23 cellular contexts compared by ENCODE assay signal in genomic region chr3:132867956-132868355, GRCh38.
A peak's percentile ranks its signal among the peaks of the same experiment; 100 is the strongest.
DNase-seq lines count a peak whose midpoint lies in the region; TF ChIP-seq lines count a peak whose summit lies in the region.
"Had no signal": no experiment of that assay in that cellular context is flagged by ENCODE, and none has a peak within 500 bp of the region (broad histone marks: within the 10 kb centered on the region; RNA-seq: fewer than 3 reads in every experiment).

No MANE protein-coding gene starts in this region.

- H3K36me3 ChIP-seq in fibroblast of lung (ENCODE audit: control insufficient read depth, insufficient read depth, low read length), result no peaks in the 10 kb centered on the region
- H3K36me3 ChIP-seq: esophagus muscularis mucosa, heart right ventricle had no signal

- no peak overlapping the region for H2AFZ ChIP-seq in fibroblast of lung (ENCODE audit: low read length)

- no peak overlapping the region for H3K4me3 ChIP-seq in fibroblast of lung (replicated peaks in 1 of 4; ENCODE audit: control extremely low read depth in 1 of 4, insufficient read depth in 1 of 4, low read depth in 3 of 4, low read length in 4 of 4)
- H3K4me3 ChIP-seq: esophagus muscularis mucosa, heart right ventricle had no signal

- no peak overlapping the region for H3K4me2 ChIP-seq in fibroblast of lung (ENCODE audit: extremely low read depth, insufficient read depth, low read length)

- TF ChIP-seq CTCF in fibroblast of lung (conservative IDR thresholded peaks at IDR 0.05 in 1 of 2, IDR thresholded peaks at IDR 0.05 in 1 of 2; ENCODE audit: low read depth in 1 of 2, low read length in 2 of 2), result no peak

- H3K9me3 ChIP-seq in fibroblast of lung (ENCODE audit: control insufficient read depth, insufficient read depth, low read depth, low read length), result no peaks in the 10 kb centered on the region
- H3K9me3 ChIP-seq: esophagus muscularis mucosa had no signal

- no peaks in the 10 kb centered on the region for H4K20me1 ChIP-seq in fibroblast of lung (ENCODE audit: control insufficient read depth, extremely low read depth, insufficient read depth, low read length)

- no peak overlapping the region for H3K9ac ChIP-seq in fibroblast of lung (ENCODE audit: insufficient read depth, low read length)

- no peak overlapping the region for H3K27ac ChIP-seq in fibroblast of lung (ENCODE audit: insufficient read depth, low read length)
- H3K27ac ChIP-seq: esophagus muscularis mucosa had no signal

- no peaks in the 10 kb centered on the region for H3K27me3 ChIP-seq in fibroblast of lung (ENCODE audit: control insufficient read depth, insufficient read depth, low read length)
- H3K27me3 ChIP-seq: esophagus muscularis mucosa had no signal

- H3K4me1 ChIP-seq in fibroblast of lung (ENCODE audit: control insufficient read depth, extremely low read depth, insufficient read depth, low read length), result no peaks in the 10 kb centered on the region

- H3K79me2 ChIP-seq in fibroblast of lung (ENCODE audit: control insufficient read depth, insufficient read depth, low read length), result no peaks in the 10 kb centered on the region

- DNase-seq in HS-5 (ENCODE audit: low read depth) (peak; percentile 6), OCI-M1 (lab: John Stamatoyannopoulos, UW) (peak; percentile 58), fibroblast of lung (ENCODE audit: low read depth in 2 of 2) (peak; percentile 33 to 68), renal cortical epithelial cell (ENCODE audit: low read depth) (peak; percentile 82), NCI-H526 (lab: John Stamatoyannopoulos, UW) (no peak)
- DNase-seq in activated CD4-positive, alpha-beta T cell treated with anti-CD3 and anti-CD28 coated beads for 48 hours, result no peak
- DNase-seq in central memory CD4-positive, alpha-beta T cell, result no peak
- DNase-seq: activated CD4-positive, CD25-positive, alpha-beta regulatory T cell; activated naive CD8-positive, alpha-beta T cell treated with anti-CD3 and anti-CD28 coated beads for 36 hours; activated T-cell treated with anti-CD3 and anti-CD28 coated beads, Interleukin-2, amount 50 U/mL, for 72 hours; caudate nucleus; COR-L47; heart right ventricle; Karpas-422; mesendoderm; natural killer cell; NCI-H1436; NCI-H345; posterior cingulate gyrus; RPMI8226; stimulated activated CD4-positive, alpha-beta T cell treated with anti-CD3 and anti-CD28 coated beads, Interleukin-2, amount 100 ng/mL, for 24 hours; T1000 had no signal

Comparison
In these comparisons a context has a peak if more than half of its experiments do, and no peak if none do; other contexts are left out.
1. DNase-seq: peak in HS-5 (single experiment), OCI-M1 (single experiment), fibroblast of lung (2 of 2) and renal cortical epithelial cell (single experiment); none in activated CD4-positive, alpha-beta T cell treated with anti-CD3 and anti-CD28 coated beads for 48 hours (single experiment), NCI-H526 (0 of 2) and central memory CD4-positive, alpha-beta T cell (single experiment).